18 cellular contexts compared by ENCODE assay signal in the genomic region with DNA sequence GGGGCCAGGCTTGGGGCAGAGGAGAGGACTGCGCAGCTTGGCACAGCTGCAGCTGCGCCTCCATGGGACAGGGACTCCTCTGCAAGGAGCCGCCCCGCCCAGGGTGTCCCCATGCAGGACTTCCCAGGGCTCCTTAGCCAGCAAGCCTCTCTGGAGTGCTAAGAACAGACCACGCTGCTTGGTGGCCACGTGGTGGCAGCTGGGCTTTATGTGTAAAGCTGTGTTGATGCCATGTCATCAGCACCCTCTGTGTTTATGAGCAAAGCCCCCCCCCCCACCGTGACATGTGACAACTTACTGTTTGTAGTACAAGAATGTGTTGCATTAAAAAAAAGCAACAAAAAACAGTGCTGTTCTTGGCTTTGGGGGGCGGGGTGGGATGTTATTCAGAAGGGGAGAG. TPM values are rescaled to one million over a fixed set of nuclear protein-coding genes. Genes with fewer than 3 reads are reported as not detected.
"Had no signal": no experiment of that assay in that cellular context is flagged by ENCODE, and none has a peak within 500 bp of the region (broad histone marks: within the 10 kb centered on the region; RNA-seq: fewer than 3 reads in every experiment).

No MANE protein-coding gene starts in this region.

- H3K4me3 Mint-ChIP-seq: activated CD4-positive, alpha-beta memory T cell treated with anti-CD3 and anti-CD28 coated beads, Interleukin-2, amount 10 ng/mL, durations not matched to agents 7 days and 5 days; activated CD4-positive, alpha-beta T cell treated with anti-CD3 and anti-CD28 coated beads for 36 hours; activated naive CD4-positive, alpha-beta T cell treated with anti-CD3 and anti-CD28 coated beads for 36 hours; nephron had no signal

- H3K27ac ChIP-seq: gastroesophageal sphincter, left lung, psoas muscle, thoracic aorta, VCaP had no signal

- H3K9me3 Mint-ChIP-seq: activated CD4-positive, alpha-beta memory T cell treated with anti-CD3 and anti-CD28 coated beads, Interleukin-2, amount 10 ng/mL, durations not matched to agents 7 days and 5 days; activated naive CD4-positive, alpha-beta T cell treated with anti-CD3 and anti-CD28 coated beads for 36 hours had no signal

- H3K4me1 Mint-ChIP-seq: activated CD4-positive, alpha-beta memory T cell treated with anti-CD3 and anti-CD28 coated beads, Interleukin-2, amount 10 ng/mL, durations not matched to agents 7 days and 5 days; activated CD4-positive, alpha-beta T cell treated with anti-CD3 and anti-CD28 coated beads for 36 hours; nephron had no signal

- ATAC-seq: activated CD4-positive, alpha-beta T cell treated with anti-CD3 and anti-CD28 coated beads for 36 hours; gastroesophageal sphincter; left lung; psoas muscle; sciatic nerve; stimulated activated naive CD8-positive, alpha-beta T cell treated with anti-CD3 and anti-CD28 coated beads, Interleukin-15, Interleukin-2, amounts not matched to agents 100 U/mL and 50 U/mL, for 24 hours had no signal

- H3K4me1 ChIP-seq: left lung, psoas muscle had no signal

- H3K4me3 ChIP-seq: gastroesophageal sphincter, left lung, psoas muscle, thoracic aorta had no signal

- H3K36me3 ChIP-seq: gastroesophageal sphincter, left lung, thoracic aorta had no signal

- H3K9me3 ChIP-seq: gastroesophageal sphincter, left lung, psoas muscle, thoracic aorta had no signal

- H3K27ac Mint-ChIP-seq: activated CD4-positive, alpha-beta memory T cell treated with anti-CD3 and anti-CD28 coated beads, Interleukin-2, amount 10 ng/mL, durations not matched to agents 7 days and 5 days; activated CD4-positive, alpha-beta T cell treated with anti-CD3 and anti-CD28 coated beads for 36 hours; activated naive CD4-positive, alpha-beta T cell treated with anti-CD3 and anti-CD28 coated beads for 36 hours; nephron had no signal

- FAIRE-seq: keratinocyte had no signal

- H3K27me3 Mint-ChIP-seq: activated CD4-positive, alpha-beta memory T cell treated with anti-CD3 and anti-CD28 coated beads, Interleukin-2, amount 10 ng/mL, durations not matched to agents 7 days and 5 days; activated CD4-positive, alpha-beta T cell treated with anti-CD3 and anti-CD28 coated beads for 36 hours had no signal

- DNase-seq: activated CD4-positive, alpha-beta memory T cell treated with anti-CD3 and anti-CD28 coated beads, Interleukin-2, amount 10 ng/mL, durations not matched to agents 7 days and 5 days; activated CD4-positive, alpha-beta T cell treated with anti-CD3 and anti-CD28 coated beads for 36 hours; activated naive CD4-positive, alpha-beta T cell treated with anti-CD3 and anti-CD28 coated beads for 36 hours; cortex of kidney; effector memory CD4-positive, alpha-beta T cell; left lung; mesenchymal stem cell; psoas muscle; stimulated activated CD4-positive, alpha-beta T cell treated with anti-CD3 and anti-CD28 coated beads, Interleukin-2, amount 100 ng/mL, for 24 hours; stimulated activated naive CD8-positive, alpha-beta T cell treated with anti-CD3 and anti-CD28 coated beads, Interleukin-15, Interleukin-2, amounts not matched to agents 100 U/mL and 50 U/mL, for 24 hours had no signal

- H3K27me3 ChIP-seq: gastroesophageal sphincter, left lung had no signal

RNA-seq across cellular contexts. Expression of gene ATP2B3, which starts 40.2 kb away (rescaled TPM):
- total RNA-seq: activated CD4-positive, alpha-beta memory T cell treated with anti-CD3 and anti-CD28 coated beads, Interleukin-2, amount 10 ng/mL, durations not matched to agents 7 days and 5 days; activated CD4-positive, alpha-beta T cell treated with anti-CD3 and anti-CD28 coated beads for 36 hours; activated naive CD4-positive, alpha-beta T cell treated with anti-CD3 and anti-CD28 coated beads for 36 hours; left lung; omental fat pad; ureter had no signal
- polyA plus RNA-seq: keratinocyte had no signal
